12 cellular contexts compared by ENCODE assay signal in genomic region chr2:171146633-171147032, GRCh38. TPM values are rescaled to one million over a fixed set of nuclear protein-coding genes. Genes with fewer than 3 reads are reported as not detected.
DNase-seq lines count a peak whose midpoint lies in the region; ATAC-seq and TF ChIP-seq lines count a peak whose summit lies in the region.
"Had no signal": no experiment of that assay in that cellular context is flagged by ENCODE, and none has a peak within 500 bp of the region (broad histone marks: within the 10 kb centered on the region; RNA-seq: fewer than 3 reads in every experiment).

No MANE protein-coding gene starts in this region.

- H4K20me1 ChIP-seq in hepatocyte (ENCODE audit: insufficient read depth, poor library complexity, severe bottlenecking): peaks cover 86% of the 10 kb centered on the region

- H3K27me3 ChIP-seq in hepatocyte (no peaks in the 10 kb centered on the region), esophagus squamous epithelium (no peaks in the 10 kb centered on the region)
- H3K27me3 ChIP-seq: testis had no signal

- TF ChIP-seq CTCF in hepatocyte (IDR thresholded peaks at IDR 0.05; ENCODE audit: poor library complexity) (no peak), type B pancreatic cell (conservative IDR thresholded peaks at IDR 0.05) (no peak), esophagus squamous epithelium (IDR thresholded peaks at IDR 0.05) (no peak)

- peaks cover 6% of the 10 kb centered on the region for H3K36me3 Mint-ChIP-seq in activated naive CD4-positive, alpha-beta T cell treated with anti-CD3 and anti-CD28 coated beads, Interleukin-2, amount 50 U/mL, for 24 hours
- H3K36me3 Mint-ChIP-seq in type B pancreatic cell: peaks cover 10% of the 10 kb centered on the region

- H3K9me2 ChIP-seq in hepatocyte (replicated peaks; ENCODE audit: insufficient read depth): no peaks in the 10 kb centered on the region

- H3K27ac ChIP-seq in hepatocyte (peak overlapping the region; percentile 35), esophagus squamous epithelium (no peak overlapping the region)
- H3K27ac ChIP-seq: A549 had no signal

- H2AFZ ChIP-seq in hepatocyte: no peak overlapping the region

- no peaks in the 10 kb centered on the region for H3K9me3 Mint-ChIP-seq in activated naive CD4-positive, alpha-beta T cell treated with anti-CD3 and anti-CD28 coated beads, Interleukin-2, amount 50 U/mL, for 24 hours
- H3K9me3 Mint-ChIP-seq in type B pancreatic cell: no peaks in the 10 kb centered on the region

- H3K4me1 Mint-ChIP-seq in activated naive CD4-positive, alpha-beta T cell treated with anti-CD3 and anti-CD28 coated beads, Interleukin-2, amount 50 U/mL, for 24 hours: peaks cover 92% of the 10 kb centered on the region
- H3K4me1 Mint-ChIP-seq in type B pancreatic cell (ENCODE audit: unreplicated experiment): peaks cover 28% of the 10 kb centered on the region

- ATAC-seq in HG03565 (IDR thresholded peaks at IDR 0.05; ENCODE audit: unreplicated experiment): no peak

- H3K4me2 ChIP-seq in hepatocyte: no peak overlapping the region
- H3K4me2 ChIP-seq: A549 had no signal

- intact Hi-C loops in esophagus squamous epithelium (cut with DNase I): no loop called here

- H3K9me3 ChIP-seq in hepatocyte (ENCODE audit: low read depth): no peaks in the 10 kb centered on the region
- H3K9me3 ChIP-seq in esophagus squamous epithelium: no peaks in the 10 kb centered on the region
- H3K9me3 ChIP-seq: A549, testis had no signal

- 87% methylated on average over 1 of the region's 1 CpG for WGBS in hepatocyte (ENCODE audit: low lambda C conversion rate, missing lambda C conversion rate)
- WGBS in esophagus squamous epithelium, 2 donors: 38 to 56% methylated on average over 1 of the region's 1 CpG

- no peaks in the 10 kb centered on the region for H3K27me3 Mint-ChIP-seq in activated naive CD4-positive, alpha-beta T cell treated with anti-CD3 and anti-CD28 coated beads, Interleukin-2, amount 50 U/mL, for 24 hours
- H3K27me3 Mint-ChIP-seq in type B pancreatic cell: no peaks in the 10 kb centered on the region

- TF ChIP-seq POLR2A in esophagus squamous epithelium (IDR thresholded peaks at IDR 0.05): no peak

- no peak overlapping the region for H3K4me3 ChIP-seq in hepatocyte
- no peak overlapping the region for H3K4me3 ChIP-seq in esophagus squamous epithelium
- H3K4me3 ChIP-seq: A549, testis had no signal

- peaks cover 98% of the 10 kb centered on the region for H3K79me2 ChIP-seq in hepatocyte

- H3K4me1 ChIP-seq in hepatocyte (ENCODE audit: insufficient read depth): peaks cover 7% of the 10 kb centered on the region
- H3K4me1 ChIP-seq in esophagus squamous epithelium: peaks cover 0 to 41% (median 6%) of the 10 kb centered on the region in 3 donors

- peak overlapping the region; percentile 34 for H3K4me3 Mint-ChIP-seq in activated naive CD4-positive, alpha-beta T cell treated with anti-CD3 and anti-CD28 coated beads, Interleukin-2, amount 50 U/mL, for 24 hours
- peak overlapping the region; percentile 6 for H3K4me3 Mint-ChIP-seq in type B pancreatic cell
- H3K4me3 Mint-ChIP-seq: nephron progenitor cell had no signal

- H3K36me3 ChIP-seq in hepatocyte (replicated peaks; ENCODE audit: insufficient read depth, low read depth) (no peaks in the 10 kb centered on the region), esophagus squamous epithelium (no peaks in the 10 kb centered on the region)

- H3K27ac Mint-ChIP-seq in activated naive CD4-positive, alpha-beta T cell treated with anti-CD3 and anti-CD28 coated beads, Interleukin-2, amount 50 U/mL, for 24 hours: peak overlapping the region; percentile 78
- H3K27ac Mint-ChIP-seq in type B pancreatic cell: peak overlapping the region; percentile 74
- H3K27ac Mint-ChIP-seq: nephron progenitor cell had no signal

- DNase-seq in activated naive CD4-positive, alpha-beta T cell treated with Interleukin-2 at 50 U/mL for 16 hours: no peak
- DNase-seq in SKM-1 treated with dmso at 0.1 percent for 144 hours (lab: John Stamatoyannopoulos, UW; ENCODE audit: unreplicated experiment) (peak; percentile 91), hepatocyte (ENCODE audit: low spot score) (no peak), type B pancreatic cell (ENCODE audit: extremely low spot score, unreplicated experiment) (no peak), esophagus squamous epithelium (lab: John Stamatoyannopoulos, UW) (no peak)
- DNase-seq in activated naive CD4-positive, alpha-beta T cell treated with anti-CD3 and anti-CD28 coated beads, Interleukin-2, amount 50 U/mL, for 16 hours: no peak
- DNase-seq: activated CD8-positive, alpha-beta memory T cell treated with anti-CD3 and anti-CD28 coated beads, Interleukin-2, amount 50 U/mL, for 4 hours; nephron progenitor cell; testis had no signal

RNA-seq across cellular contexts. Expression of gene TLK1, which starts 14.1 kb away (rescaled TPM):
- total RNA-seq in hepatocyte: 21.4 and 21.8 TPM in 2 replicates
- 9.2 and 13.0 TPM in 2 replicates for polyA plus RNA-seq in hepatocyte
- total RNA-seq in type B pancreatic cell (ENCODE audit: low replicate concordance): 54.2 and 58.8 TPM in 2 replicates
- 10 to 100 TPM; 11.1 to 24.5 (median 20.0) TPM for total RNA-seq in esophagus squamous epithelium
